1 cellular context compared by ENCODE assay signal in the genomic region with DNA sequence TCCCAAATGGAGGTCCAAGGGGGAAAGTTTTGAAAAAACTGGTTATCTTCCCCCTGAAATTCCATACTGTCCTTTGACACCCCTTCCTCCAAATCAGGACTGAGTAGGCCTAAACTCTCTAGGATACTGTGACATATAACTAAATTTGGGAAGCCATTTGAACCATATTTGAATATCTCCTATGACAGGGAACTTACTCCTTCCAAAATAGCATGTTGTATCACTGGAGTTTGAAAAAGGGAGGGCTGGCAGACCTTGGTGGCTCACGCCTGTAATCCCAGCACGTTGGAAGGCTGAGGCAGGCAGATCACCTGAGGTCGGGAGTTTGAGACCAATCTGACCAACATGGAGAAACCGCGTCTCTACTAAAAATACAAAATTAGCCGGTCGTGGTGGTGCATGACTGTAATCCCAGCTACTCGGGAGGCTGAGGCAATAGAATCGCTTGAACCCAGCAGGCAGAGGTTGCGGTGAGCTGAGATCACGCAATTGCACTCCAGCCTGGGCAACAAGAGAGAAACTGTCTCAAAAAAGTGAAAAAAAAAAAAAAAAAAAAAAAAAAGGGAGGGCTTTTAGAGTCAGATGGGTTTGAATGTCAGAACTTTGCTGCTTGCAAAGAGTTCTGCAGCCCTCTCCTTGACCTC.
A peak's percentile ranks its signal among the peaks of the same experiment; 100 is the strongest.
TF ChIP-seq lines count a peak whose summit lies in the region.

No MANE protein-coding gene starts in this region.

TF ChIP-seq in HepG2, 621 proteins besides CTCF, POLR2A, EP300 and RAD21:
- no peak for TF ChIP-seq MBD4 (IDR thresholded peaks at IDR 0.05; ENCODE audit: borderline replicate concordance, low read length)
- TF ChIP-seq ZNF816 (CRISPR knock-in tag; IDR thresholded peaks at IDR 0.05; ENCODE audit: borderline replicate concordance) = peak; percentile 24; the same call in 1 of the 2 replicates
- TF ChIP-seq, protein P1, sequence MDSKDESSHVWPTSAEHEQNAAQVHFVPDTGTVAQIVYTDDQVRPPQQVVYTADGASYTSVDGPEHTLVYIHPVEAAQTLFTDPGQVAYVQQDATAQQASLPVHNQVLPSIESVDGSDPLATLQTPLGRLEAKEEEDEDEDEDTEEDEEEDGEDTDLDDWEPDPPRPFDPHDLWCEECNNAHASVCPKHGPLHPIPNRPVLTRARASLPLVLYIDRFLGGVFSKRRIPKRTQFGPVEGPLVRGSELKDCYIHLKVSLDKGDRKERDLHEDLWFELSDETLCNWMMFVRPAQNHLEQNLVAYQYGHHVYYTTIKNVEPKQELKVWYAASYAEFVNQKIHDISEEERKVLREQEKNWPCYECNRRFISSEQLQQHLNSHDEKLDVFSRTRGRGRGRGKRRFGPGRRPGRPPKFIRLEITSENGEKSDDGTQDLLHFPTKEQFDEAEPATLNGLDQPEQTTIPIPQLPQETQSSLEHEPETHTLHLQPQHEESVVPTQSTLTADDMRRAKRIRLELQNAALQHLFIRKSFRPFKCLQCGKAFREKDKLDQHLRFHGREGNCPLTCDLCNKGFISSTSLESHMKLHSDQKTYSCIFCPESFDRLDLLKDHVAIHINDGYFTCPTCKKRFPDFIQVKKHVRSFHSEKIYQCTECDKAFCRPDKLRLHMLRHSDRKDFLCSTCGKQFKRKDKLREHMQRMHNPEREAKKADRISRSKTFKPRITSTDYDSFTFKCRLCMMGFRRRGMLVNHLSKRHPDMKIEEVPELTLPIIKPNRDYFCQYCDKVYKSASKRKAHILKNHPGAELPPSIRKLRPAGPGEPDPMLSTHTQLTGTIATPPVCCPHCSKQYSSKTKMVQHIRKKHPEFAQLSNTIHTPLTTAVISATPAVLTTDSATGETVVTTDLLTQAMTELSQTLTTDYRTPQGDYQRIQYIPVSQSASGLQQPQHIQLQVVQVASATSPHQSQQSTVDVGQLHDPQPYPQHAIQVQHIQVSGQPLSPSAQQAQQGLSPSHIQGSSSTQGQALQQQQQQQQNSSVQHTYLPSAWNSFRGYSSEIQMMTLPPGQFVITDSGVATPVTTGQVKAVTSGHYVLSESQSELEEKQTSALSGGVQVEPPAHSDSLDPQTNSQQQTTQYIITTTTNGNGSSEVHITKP (CRISPR knock-in tag; IDR thresholded peaks at IDR 0.05; ENCODE audit: low read depth) = 0 out of 2 replicates have a peak, but pooled peaks have one; percentile 13
